In the genomic region with DNA sequence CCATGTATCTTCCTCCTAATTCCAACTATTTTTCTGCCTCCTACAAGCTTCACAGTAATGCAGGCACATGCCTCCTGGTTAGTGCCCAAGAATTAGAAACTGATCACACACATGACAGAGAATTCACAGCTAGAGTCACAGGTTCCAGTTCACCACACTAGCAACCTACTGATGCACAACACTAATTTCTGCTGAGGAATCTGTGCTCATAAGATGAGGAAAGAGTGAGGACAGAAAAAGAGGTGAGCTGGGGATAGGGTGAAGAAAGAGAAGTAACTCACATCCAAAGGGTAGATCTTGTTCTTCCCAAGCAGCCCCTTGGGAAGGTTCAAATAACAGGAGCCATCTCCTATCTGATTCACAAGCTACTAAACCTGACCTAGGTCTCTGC, we compare ENCODE assay signal across 24 cellular contexts.
DNase-seq lines count a peak whose midpoint lies in the region; ATAC-seq, FAIRE-seq and TF ChIP-seq lines count a peak whose summit lies in the region.
"Had no signal": no experiment of that assay in that cellular context is flagged by ENCODE, and none has a peak within 500 bp of the region (broad histone marks: within the 10 kb centered on the region; RNA-seq: fewer than 3 reads in every experiment).

No MANE protein-coding gene starts in this region.

- no peak for ATAC-seq in GM19397 (IDR thresholded peaks at IDR 0.05; ENCODE audit: unreplicated experiment)
- ATAC-seq: stimulated activated naive CD8-positive, alpha-beta T cell treated with anti-CD3 and anti-CD28 coated beads, Interleukin-15, amount 100 ng/mL, for 72 hours; upper lobe of right lung had no signal

- POLR2A ChIA-PET in Caco-2 (lab: Charles Lee): no interaction called here

- CTCF ChIA-PET in Caco-2 (lab: Charles Lee): no interaction called here

- FAIRE-seq in GM19239 (lab: Jason Lieb, UNC): peak; percentile 80
- FAIRE-seq: frontal cortex had no signal

- peaks cover 34% of the 10 kb centered on the region for H3K4me1 Mint-ChIP-seq in Caco-2 (ENCODE audit: low read depth, unreplicated experiment)
- H3K4me1 Mint-ChIP-seq in brain: peaks cover 72% of the 10 kb centered on the region
- H3K4me1 Mint-ChIP-seq in nephron progenitor cell: peaks cover 51% of the 10 kb centered on the region

- H3K9me3 ChIP-seq in Caco-2: no peaks in the 10 kb centered on the region
- H3K9me3 ChIP-seq: left ventricle myocardium inferior, ovary, upper lobe of right lung had no signal

- in situ Hi-C loops in GM13976 (cut with MboI; ENCODE audit: low sequenced_read_pairs, unreplicated experiment): no loop called here

- H3K27ac Mint-ChIP-seq in Caco-2 (ENCODE audit: unreplicated experiment) (peak overlapping the region; percentile 47), brain (peak overlapping the region in 3 of 5 experiments; percentile 16 to 39 (median 23)), nephron progenitor cell (peak overlapping the region; percentile 83)
- H3K27ac Mint-ChIP-seq: stimulated activated naive CD8-positive, alpha-beta T cell treated with anti-CD3 and anti-CD28 coated beads, Interleukin-15, amount 100 ng/mL, for 72 hours had no signal

- no TSS peak for BruUV-seq in Caco-2 (replicated peaks; lab: Mats Ljungman, UMichigan)

- H3K4me1 ChIP-seq in Caco-2: peaks cover 80% of the 10 kb centered on the region

- no peak overlapping the region for H3K4me3 ChIP-seq in Caco-2 (ENCODE audit: low read depth, low read length)
- H3K4me3 ChIP-seq: left ventricle myocardium inferior, ovary, PC-9, SK-N-MC, upper lobe of right lung had no signal

- H3K9me3 Mint-ChIP-seq in Caco-2 (ENCODE audit: unreplicated experiment): no peaks in the 10 kb centered on the region
- no peaks in the 10 kb centered on the region for H3K9me3 Mint-ChIP-seq in brain
- no peaks in the 10 kb centered on the region for H3K9me3 Mint-ChIP-seq in nephron progenitor cell
- H3K9me3 Mint-ChIP-seq: stimulated activated naive CD8-positive, alpha-beta T cell treated with anti-CD3 and anti-CD28 coated beads, Interleukin-15, amount 100 ng/mL, for 72 hours had no signal

- DNase-seq in Caco-2 (no peak), GM19239 (ENCODE audit: insufficient read length, low spot score) (no peak), nephron progenitor cell (no peak), GM13976 (ENCODE audit: low spot score) (no peak), NCI-H1105 (lab: John Stamatoyannopoulos, UW) (no peak)
- DNase-seq in stimulated activated naive CD4-positive, alpha-beta T cell (lab: John Stamatoyannopoulos, UW): no peak
- DNase-seq: activated CD4-positive, CD25-positive, alpha-beta regulatory T cell; activated CD8-positive, alpha-beta memory T cell treated with anti-CD3 and anti-CD28 coated beads for 24 hours; activated effector memory CD4-positive, alpha-beta T cell treated with Interleukin-2 at 50 U/mL for 16 hours; amygdala; Calu3; caudate nucleus; left ventricle myocardium inferior; NCI-H1694 treated with DMSO at 0.1 percent for 48 hours; ovary; PC-9; stimulated activated CD4-positive, alpha-beta T cell treated with anti-CD3 and anti-CD28 coated beads, Interleukin-1b, Interleukin-23, amount 100 ng/mL, for 48 hours; stimulated activated naive CD8-positive, alpha-beta T cell treated with anti-CD3 and anti-CD28 coated beads, Interleukin-15, amount 100 ng/mL, for 72 hours; T-helper 9 cell; upper lobe of right lung had no signal

- H3K36me3 Mint-ChIP-seq in Caco-2 (ENCODE audit: insufficient read depth, unreplicated experiment) (peaks cover 36% of the 10 kb centered on the region), brain (peaks cover 57% of the 10 kb centered on the region), nephron progenitor cell (ENCODE audit: low read depth) (peaks cover 53% of the 10 kb centered on the region)

- no peaks in the 10 kb centered on the region for H3K27me3 ChIP-seq in Caco-2 (replicated peaks; ENCODE audit: control insufficient read depth, insufficient read depth, low read length)
- H3K27me3 ChIP-seq: ovary, upper lobe of right lung had no signal

- no peaks in the 10 kb centered on the region for H3K36me3 ChIP-seq in Caco-2 (ENCODE audit: control insufficient read depth, insufficient read depth, low read length)
- H3K36me3 ChIP-seq: ovary had no signal

- TF ChIP-seq CTCF in Caco-2 (IDR thresholded peaks at IDR 0.05; ENCODE audit: insufficient read depth in 1 of 2, low read depth in 1 of 2, low read length in 1 of 2, severe bottlenecking in 1 of 2, unreplicated experiment in 1 of 2) (no peak), brain (conservative IDR thresholded peaks at IDR 0.05) (no peak), nephron progenitor cell (IDR thresholded peaks at IDR 0.05) (no peak), GM13976 (IDR thresholded peaks at IDR 0.05; ENCODE audit: borderline replicate concordance, control extremely low read depth, extremely low read depth, insufficient read depth, missing control alignments) (no peak)

- intact Hi-C loops in Caco-2 (cut with micrococcal nuclease; ENCODE audit: unreplicated experiment): no loop called here

- H3K4me3 Mint-ChIP-seq in Caco-2 (ENCODE audit: unreplicated experiment) (peak overlapping the region; percentile 38), brain (no peak overlapping the region), nephron progenitor cell (peak overlapping the region; percentile 43)
- H3K4me3 Mint-ChIP-seq: stimulated activated naive CD8-positive, alpha-beta T cell treated with anti-CD3 and anti-CD28 coated beads, Interleukin-15, amount 100 ng/mL, for 72 hours had no signal

- H3K27me3 Mint-ChIP-seq in Caco-2 (ENCODE audit: insufficient read depth, unreplicated experiment): no peaks in the 10 kb centered on the region
- H3K27me3 Mint-ChIP-seq in brain: no peaks in the 10 kb centered on the region
- H3K27me3 Mint-ChIP-seq in nephron progenitor cell (ENCODE audit: low read depth, poor library complexity): no peaks in the 10 kb centered on the region
- H3K27me3 Mint-ChIP-seq: stimulated activated naive CD8-positive, alpha-beta T cell treated with anti-CD3 and anti-CD28 coated beads, Interleukin-15, amount 100 ng/mL, for 72 hours had no signal

Comparison
In these comparisons a context has a peak if more than half of its experiments do, and no peak if none do; other contexts are left out.
1. H3K27ac Mint-ChIP-seq: peak in every context shown above with its lines; median percentile 83 in nephron progenitor cell; 47 in Caco-2; 23 in brain.
2. H3K4me3 Mint-ChIP-seq: peak in Caco-2 (single experiment) and nephron progenitor cell (single experiment); none in brain (0 of 5).